ENCODE assay signal across 8 cellular contexts in genomic region chr11:71800335-71800953, GRCh38. TPM values are rescaled to one million over a fixed set of nuclear protein-coding genes. Genes with fewer than 3 reads are reported as not detected.
DNase-seq lines count a peak whose midpoint lies in the region; TF ChIP-seq lines count a peak whose summit lies in the region.
"Not testable (repeated sequence)": the region's sequence is repeated elsewhere in the genome, so short reads cannot be mapped to it uniquely, and the experiment has no call there.

No MANE protein-coding gene starts in this region.

- not testable (repeated sequence) for H3K4me3 ChIP-seq in BJ (ENCODE audit: low read depth, low read length); HAP-1; fibroblast of pulmonary artery (replicated peaks; ENCODE audit: low read depth, low read length)

- in situ Hi-C loops in HAP-1 (cut with MboI; ENCODE audit: low sequenced_read_pairs), result not testable (repeated sequence)

- intact Hi-C loops in activated naive CD4-positive, alpha-beta T cell treated with anti-CD3 and anti-CD28 coated beads for 36 hours (cut with micrococcal nuclease), result loop anchor here (5.0 kb wide), 2 partner anchors 112 to 647 kb away; no protein-coding TSS in a partner anchor

- H3K36me3 ChIP-seq in BJ (ENCODE audit: control insufficient read depth, insufficient read depth, low read length); HAP-1 (replicated peaks): not testable (repeated sequence)

- H3K4me1 ChIP-seq in HAP-1, result not testable (repeated sequence)

- H3K9me3 ChIP-seq in HAP-1, result not testable (repeated sequence)

- not testable (repeated sequence) for H3K27me3 ChIP-seq in BJ (ENCODE audit: control insufficient read depth, insufficient read depth, low read length); HAP-1 (ENCODE audit: low read depth)

- H3K4me3 Mint-ChIP-seq in activated naive CD4-positive, alpha-beta T cell treated with anti-CD3 and anti-CD28 coated beads for 36 hours, result not testable (repeated sequence)

- DNase-seq in BJ (ENCODE audit: low read depth), result not testable (repeated sequence)
- DNase-seq in HAP-1 (ENCODE audit: low spot score in 2 of 2) (peak; percentile 52 to 89), NCI-H2227 (lab: John Stamatoyannopoulos, UW; ENCODE audit: unreplicated experiment) (peak; percentile 14), T-helper 9 cell (peak; percentile 85), fibroblast of pulmonary artery (ENCODE audit: low read depth) (peak; percentile 72), mucosa of gallbladder (ENCODE audit: low spot score) (peak; percentile 75)
- DNase-seq in activated naive CD4-positive, alpha-beta T cell treated with anti-CD3 and anti-CD28 coated beads for 36 hours, result peak; percentile 95
- peak; percentile 62 to 83 (median 71) for DNase-seq in stimulated activated CD4-positive, alpha-beta T cell treated with anti-CD3 and anti-CD28 coated beads, TNF-alpha, amount 100 ng/mL, for 24 hours (ENCODE audit: low read depth in 3 of 3)

- not testable (repeated sequence) for H3K9me3 Mint-ChIP-seq in activated naive CD4-positive, alpha-beta T cell treated with anti-CD3 and anti-CD28 coated beads for 36 hours

- CTCF ChIA-PET in BJ (lab: Yijun Ruan, JAX), result interaction anchor here (0.6 to 1.6 kb wide), 7 partner anchors 11 to 631 kb away, joined by 3 to 8 read pairs (median 3); no protein-coding TSS in a partner anchor
- CTCF ChIA-PET in activated naive CD4-positive, alpha-beta T cell treated with anti-CD3 and anti-CD28 coated beads for 36 hours (lab: Charles Lee), result interaction anchor here (0.7 to 1.3 kb wide), 6 partner anchors 11 to 152 kb away, joined by 3 to 7 read pairs (median 4); no protein-coding TSS in a partner anchor

- H3K36me3 Mint-ChIP-seq in activated naive CD4-positive, alpha-beta T cell treated with anti-CD3 and anti-CD28 coated beads for 36 hours (ENCODE audit: low read depth), result not testable (repeated sequence)

- H3K27ac Mint-ChIP-seq in activated naive CD4-positive, alpha-beta T cell treated with anti-CD3 and anti-CD28 coated beads for 36 hours, result not testable (repeated sequence)

- not testable (repeated sequence) for H3K4me1 Mint-ChIP-seq in activated naive CD4-positive, alpha-beta T cell treated with anti-CD3 and anti-CD28 coated beads for 36 hours (ENCODE audit: low read depth)

- H3K27me3 Mint-ChIP-seq in activated naive CD4-positive, alpha-beta T cell treated with anti-CD3 and anti-CD28 coated beads for 36 hours (ENCODE audit: low read depth), result not testable (repeated sequence)

- TF ChIP-seq CTCF in BJ (IDR thresholded peaks at IDR 0.05; ENCODE audit: insufficient read depth, low read depth, low read length), result peak; percentile 81
- peak; percentile 69 for TF ChIP-seq CTCF in fibroblast of pulmonary artery (IDR thresholded peaks at IDR 0.05; ENCODE audit: low read length, missing control alignments)

- POLR2A ChIA-PET in BJ (lab: Charles Lee), result not testable (repeated sequence)

RNA-seq across cellular contexts. Expression of gene DEFB108B, which starts 32.6 kb away (rescaled TPM):
- polyA plus RNA-seq in BJ (2011; rRNA removed), result not detected in 2 replicates
- not detected in 2 replicates for polyA minus RNA-seq in BJ (2011; rRNA and poly(A)+ RNA removed)
- total RNA-seq in activated naive CD4-positive, alpha-beta T cell treated with anti-CD3 and anti-CD28 coated beads for 36 hours, result not detected
- total RNA-seq in mucosa of gallbladder, result not detected
